In genomic region chr3:111975131-111975530, GRCh38 we compare ENCODE assay signal across 31 cellular contexts. TPM values are rescaled to one million over a fixed set of nuclear protein-coding genes. Genes with fewer than 3 reads are reported as not detected.
"Had no signal": no experiment of that assay in that cellular context is flagged by ENCODE, and none has a peak within 500 bp of the region (broad histone marks: within the 10 kb centered on the region; RNA-seq: fewer than 3 reads in every experiment).

No MANE protein-coding gene starts in this region.

- DNase-seq: hypothalamus; immature natural killer cell; kidney; left ventricle myocardium inferior; mesendoderm; naive thymus-derived CD8-positive, alpha-beta T cell; nucleus accumbens; pancreas; posterior cingulate gyrus; retina; right cardiac atrium; sigmoid colon; small intestine; spleen; stimulated activated CD4-positive, alpha-beta T cell treated with anti-CD3 and anti-CD28 coated beads, Interleukin-4, amount 100 ng/mL, for 24 hours; stimulated activated naive CD4-positive, alpha-beta T cell; tibial artery; trophoblast cell; upper lobe of right lung had no signal

- H3K9me3 ChIP-seq: left ventricle myocardium inferior, pancreas, prostate gland, sigmoid colon, spleen, suprapubic skin, thoracic aorta, tibial artery, upper lobe of right lung had no signal

- H3K4me1 ChIP-seq: prostate gland had no signal

- H3K27ac ChIP-seq: left ventricle myocardium inferior, pancreas, prostate gland, sigmoid colon, spleen, suprapubic skin, thoracic aorta, tibial artery, upper lobe of right lung had no signal

- ATAC-seq: naive thymus-derived CD8-positive, alpha-beta T cell; pancreas; right cardiac atrium; stimulated activated effector memory CD8-positive, alpha-beta T cell treated with anti-CD3 and anti-CD28 coated beads, Interleukin-12 subunit alpha, Interleukin-12 subunit beta, amount 100 ng/mL, for 72 hours; upper lobe of right lung had no signal

- H3K27me3 ChIP-seq: pancreas, sigmoid colon, spleen, suprapubic skin, tibial artery, upper lobe of right lung had no signal

- FAIRE-seq: islet of Langerhans, kidney, pancreas, small intestine, urothelium cell line had no signal

- H3K36me3 ChIP-seq: pancreas, prostate gland, suprapubic skin, upper lobe of right lung had no signal

- H3K4me3 ChIP-seq: left ventricle myocardium inferior, lung, pancreas, prostate gland, sigmoid colon, spleen, suprapubic skin, thoracic aorta, tibial artery, upper lobe of right lung had no signal

RNA-seq across cellular contexts. Expression of gene TAGLN3, which starts 23.6 kb away (rescaled TPM):
- total RNA-seq: mononuclear cell; naive thymus-derived CD8-positive, alpha-beta T cell; osteoblast; spleen; subcutaneous adipose tissue; thoracic aorta; upper lobe of right lung had no signal
- polyA plus RNA-seq: immature natural killer cell; naive thymus-derived CD8-positive, alpha-beta T cell; spleen had no signal

RNA-seq across cellular contexts. Expression of gene TMPRSS7, which starts 59.4 kb away (rescaled TPM):
- total RNA-seq: kidney; left ventricle myocardium inferior; mesothelial cell of epicardium; mononuclear cell; naive thymus-derived CD8-positive, alpha-beta T cell; neural crest cell; osteoblast; prostate gland; right cardiac atrium; sigmoid colon; spleen; subcutaneous adipose tissue; thoracic aorta had no signal
- polyA plus RNA-seq: immature natural killer cell, pancreas, right cardiac atrium, spleen had no signal
